8 cellular contexts compared by ENCODE assay signal in the genomic region with DNA sequence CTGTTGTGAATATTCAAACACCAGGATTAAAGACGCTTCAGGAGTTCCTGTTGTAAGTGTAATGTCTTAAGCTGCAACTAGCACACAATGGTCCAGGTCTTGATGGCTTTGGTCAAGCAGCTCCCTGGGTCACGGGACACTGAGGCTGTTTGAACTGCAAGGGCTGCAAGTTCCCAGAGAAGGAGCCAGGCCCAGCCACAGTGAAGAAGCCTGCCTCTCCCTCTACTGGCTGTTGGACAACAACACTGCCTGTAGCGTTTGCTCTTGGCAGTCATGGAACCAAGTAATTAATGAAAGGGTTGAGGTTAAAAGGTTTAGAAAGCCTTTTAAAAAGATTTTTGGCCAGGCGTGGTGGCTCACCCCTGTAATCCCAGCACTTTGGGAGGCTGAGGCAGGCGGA. TPM values are rescaled to one million over a fixed set of nuclear protein-coding genes. Genes with fewer than 3 reads are reported as not detected.
DNase-seq lines count a peak whose midpoint lies in the region; ATAC-seq and TF ChIP-seq lines count a peak whose summit lies in the region.

No MANE protein-coding gene starts in this region.

- ATAC-seq in GM21529 (IDR thresholded peaks at IDR 0.05; ENCODE audit: unreplicated experiment) (no peak), HG03108 (IDR thresholded peaks at IDR 0.05; ENCODE audit: unreplicated experiment) (no peak)

- no peak overlapping the region for H3K4me3 ChIP-seq in fibroblast of pulmonary artery (replicated peaks; ENCODE audit: low read depth, low read length)

- TF ChIP-seq CTCF in GM13976 (IDR thresholded peaks at IDR 0.05; ENCODE audit: borderline replicate concordance, control extremely low read depth, extremely low read depth, insufficient read depth, missing control alignments): peak; percentile 39
- TF ChIP-seq CTCF in fibroblast of pulmonary artery (IDR thresholded peaks at IDR 0.05; ENCODE audit: low read length, missing control alignments): peak; percentile 79

- DNase-seq in GM13976 (ENCODE audit: low spot score) (peak; percentile 25), fibroblast of pulmonary artery (ENCODE audit: low read depth) (peak; percentile 74), pulmonary artery endothelial cell (ENCODE audit: low read depth, low spot score) (peak; percentile 45), DMS79 (lab: John Stamatoyannopoulos, UW) (no peak), epidermal melanocyte (ENCODE audit: insufficient read length, low spot score) (no peak)

- in situ Hi-C loops in GM13976 (cut with MboI; ENCODE audit: low sequenced_read_pairs, unreplicated experiment): no loop called here

TF ChIP-seq in PFSK-1, 5 proteins besides CTCF, POLR2A, EP300 and RAD21:
- no peak for TF ChIP-seq TAF1 (IDR thresholded peaks at IDR 0.05; ENCODE audit: borderline replicate concordance, insufficient read depth, low read length)
- TF ChIP-seq FOXP2 (optimal IDR thresholded peaks at IDR 0.05; ENCODE audit: borderline replicate concordance, extremely low read depth, extremely low read length, insufficient read depth): peak; percentile 41
TF ChIP-seq in PFSK-1: peak in this region for 1.

RNA-seq across cellular contexts. Expression of a gene that starts 31.9 kb away (rescaled TPM):
- 166 TPM for polyA plus RNA-seq in PFSK-1 (2012; ENCODE audit: insufficient read length, low read depth)
- 25.1 and 31.9 TPM in 2 replicates for total RNA-seq in pulmonary artery endothelial cell

Comparison
In these comparisons a context has a peak if more than half of its experiments do, and no peak if none do; other contexts are left out.
1. DNase-seq: peak in GM13976 (single experiment), fibroblast of pulmonary artery (single experiment) and pulmonary artery endothelial cell (single experiment); none in DMS79 (single experiment) and epidermal melanocyte (single experiment).